Comparison of ENCODE assay signal across 36 cellular contexts in genomic region chr19:54128441-54128725, GRCh38. TPM values are rescaled to one million over a fixed set of nuclear protein-coding genes. Genes with fewer than 3 reads are reported as not detected.
DNase-seq lines count a peak whose midpoint lies in the region; ATAC-seq, FAIRE-seq and TF ChIP-seq lines count a peak whose summit lies in the region.
"Had no signal": no experiment of that assay in that cellular context is flagged by ENCODE, and none has a peak within 500 bp of the region (broad histone marks: within the 10 kb centered on the region; RNA-seq: fewer than 3 reads in every experiment).

No MANE protein-coding gene starts in this region.

- peak; percentile 14 for ATAC-seq in stimulated activated naive CD8-positive, alpha-beta T cell treated with anti-CD3 and anti-CD28 coated beads, Interleukin-15, amount 100 ng/mL, for 72 hours
- no peak for ATAC-seq in stimulated activated naive CD8-positive, alpha-beta T cell treated with anti-CD3 and anti-CD28 coated beads, Interleukin-15, Interleukin-2, amounts not matched to agents 100 U/mL and 50 U/mL, for 24 hours
- ATAC-seq in upper lobe of right lung = no peak
- ATAC-seq: A549; CD8-positive, alpha-beta T cell had no signal

- no peak overlapping the region for H3K4me3 ChIP-seq in kidney (ENCODE audit: low read length in 2 of 2)
- H3K4me3 ChIP-seq in upper lobe of right lung = no peak overlapping the region
- H3K4me3 ChIP-seq: A549; BLaER1; BLaER1 treated with 17β-estradiol and CSF1 and Interleukin-3, amounts not matched to agents 10 nM and 100 nM had no signal

- no peak overlapping the region for H3K9ac ChIP-seq in kidney (ENCODE audit: low read length in 2 of 2)
- H3K9ac ChIP-seq: BLaER1; BLaER1 treated with 17β-estradiol and CSF1 and Interleukin-3, amounts not matched to agents 10 nM and 100 nM had no signal

- FAIRE-seq in kidney (lab: Jason Lieb, UNC) = no peak
- FAIRE-seq: A204.1, A549, D721Med had no signal

- H3K27me3 ChIP-seq in upper lobe of right lung = no peaks in the 10 kb centered on the region
- H3K27me3 ChIP-seq: BE2C; BLaER1; BLaER1 treated with 17β-estradiol and CSF1 and Interleukin-3, amounts not matched to agents 10 nM and 100 nM had no signal

- H3K27ac Mint-ChIP-seq in stimulated activated naive CD8-positive, alpha-beta T cell treated with anti-CD3 and anti-CD28 coated beads, Interleukin-15, amount 100 ng/mL, for 72 hours = no peak overlapping the region
- H3K27ac Mint-ChIP-seq: B cell; CD14-positive monocyte; CD4-positive, alpha-beta memory T cell; CD4-positive, alpha-beta T cell; CD8-positive, alpha-beta T cell had no signal

- TF ChIP-seq CTCF in kidney (IDR thresholded peaks at IDR 0.05; ENCODE audit: borderline replicate concordance, extremely low read depth, insufficient read depth) (no peak), upper lobe of right lung (IDR thresholded peaks at IDR 0.05) (no peak)

- H3K27me3 Mint-ChIP-seq in stimulated activated naive CD8-positive, alpha-beta T cell treated with anti-CD3 and anti-CD28 coated beads, Interleukin-15, amount 100 ng/mL, for 72 hours = no peaks in the 10 kb centered on the region
- H3K27me3 Mint-ChIP-seq: B cell; CD4-positive, alpha-beta memory T cell; CD4-positive, alpha-beta T cell; CD4-positive, CD25-positive, alpha-beta regulatory T cell; CD8-positive, alpha-beta memory T cell had no signal

- H3K4me1 ChIP-seq in kidney (ENCODE audit: control insufficient read depth in 1 of 2, insufficient read depth in 1 of 2, low read depth in 1 of 2, low read length in 2 of 2) (no peaks in the 10 kb centered on the region), upper lobe of right lung (no peaks in the 10 kb centered on the region)
- H3K4me1 ChIP-seq: A549; BE2C; BLaER1 treated with 17β-estradiol and CSF1 and Interleukin-3, amounts not matched to agents 10 nM and 100 nM; Caco-2 had no signal

- H3K27ac ChIP-seq in kidney (ENCODE audit: low read depth in 2 of 2, low read length in 2 of 2) = no peak overlapping the region
- no peak overlapping the region for H3K27ac ChIP-seq in upper lobe of right lung
- H3K27ac ChIP-seq: 22Rv1; A549; BLaER1; BLaER1 treated with 17β-estradiol and CSF1 and Interleukin-3, amounts not matched to agents 10 nM and 100 nM; C4-2B had no signal

- H3K9me3 ChIP-seq in kidney (ENCODE audit: control insufficient read depth in 1 of 2, low read length in 2 of 2) (no peaks in the 10 kb centered on the region), upper lobe of right lung (no peaks in the 10 kb centered on the region)
- H3K9me3 ChIP-seq: A549; BE2C; BLaER1; BLaER1 treated with 17β-estradiol and CSF1 and Interleukin-3, amounts not matched to agents 10 nM and 100 nM; Caco-2 had no signal

- H3K36me3 ChIP-seq in kidney (ENCODE audit: control insufficient read depth in 1 of 2, insufficient read depth in 2 of 2, low read length in 2 of 2) (peaks cover 30 to 37% of the 10 kb centered on the region in 2 donors), upper lobe of right lung (peaks cover 80% of the 10 kb centered on the region)

- intact Hi-C loops in kidney (cut with DNase I) = no loop called here
- intact Hi-C loops in upper lobe of right lung (cut with DNase I) = no loop called here

- DNase-seq in stimulated activated naive CD8-positive, alpha-beta T cell treated with anti-CD3 and anti-CD28 coated beads, Interleukin-15, amount 100 ng/mL, for 72 hours = no peak
- no peak for DNase-seq in stimulated activated naive CD8-positive, alpha-beta T cell treated with anti-CD3 and anti-CD28 coated beads, Interleukin-15, Interleukin-2, amounts not matched to agents 100 U/mL and 50 U/mL, for 24 hours
- peak; percentile 60 for DNase-seq in kidney
- peak; percentile 53 for DNase-seq in upper lobe of right lung
- DNase-seq in NCI-H1417 (lab: John Stamatoyannopoulos, UW) = no peak
- DNase-seq in T1000 (lab: John Stamatoyannopoulos, UW) = no peak
- DNase-seq: 8988T; ACHN; AML-193; BE2C; C1 segment of cervical spinal cord; Caco-2; Calu3; CD4-positive, alpha-beta memory T cell; CD4-positive, alpha-beta T cell; CD4-positive, CD25-positive, alpha-beta regulatory T cell; CD8-positive, alpha-beta memory T cell; CD8-positive, alpha-beta T cell; COR-L47; DMS 273 treated with DMSO at 0.1 percent for 48 hours; DMS153; DMS53; DMS79; DMS79 treated with DMSO at 0.1 percent for 48 hours; DND-41; EL had no signal

- H3K4me3 Mint-ChIP-seq in stimulated activated naive CD8-positive, alpha-beta T cell treated with anti-CD3 and anti-CD28 coated beads, Interleukin-15, amount 100 ng/mL, for 72 hours = no peak overlapping the region
- H3K4me3 Mint-ChIP-seq: B cell; CD14-positive monocyte; CD4-positive, alpha-beta memory T cell; CD4-positive, alpha-beta T cell; CD4-positive, CD25-positive, alpha-beta regulatory T cell; CD8-positive, alpha-beta memory T cell; CD8-positive, alpha-beta T cell had no signal

- H3K4me1 Mint-ChIP-seq in stimulated activated naive CD8-positive, alpha-beta T cell treated with anti-CD3 and anti-CD28 coated beads, Interleukin-15, amount 100 ng/mL, for 72 hours = no peaks in the 10 kb centered on the region
- H3K4me1 Mint-ChIP-seq: B cell; CD14-positive monocyte; CD4-positive, alpha-beta memory T cell; CD4-positive, CD25-positive, alpha-beta regulatory T cell; CD8-positive, alpha-beta memory T cell had no signal

- no peaks in the 10 kb centered on the region for H3K9me3 Mint-ChIP-seq in stimulated activated naive CD8-positive, alpha-beta T cell treated with anti-CD3 and anti-CD28 coated beads, Interleukin-15, amount 100 ng/mL, for 72 hours
- H3K9me3 Mint-ChIP-seq: CD14-positive monocyte; CD4-positive, alpha-beta T cell; CD4-positive, CD25-positive, alpha-beta regulatory T cell; CD8-positive, alpha-beta memory T cell; CD8-positive, alpha-beta T cell had no signal

RNA-seq across cellular contexts. Expression of gene CNOT3, which starts 9.2 kb away (rescaled TPM):
- total RNA-seq in kidney (38.1 TPM), upper lobe of right lung (39.4 TPM)
- polyA plus RNA-seq in kidney (ENCODE audit: insufficient read depth, low read depth, low replicate concordance) = 30.8 TPM

RNA-seq across cellular contexts. Expression of gene PRPF31, which starts 12.8 kb away (rescaled TPM):
- total RNA-seq in kidney (57.2 TPM), upper lobe of right lung (44.9 TPM)
- polyA plus RNA-seq in kidney (ENCODE audit: insufficient read depth, low read depth, low replicate concordance) = 55.9 TPM

RNA-seq across cellular contexts. Expression of gene TFPT, which starts 12.9 kb away (rescaled TPM):
- 19.2 TPM for total RNA-seq in kidney
- 31.6 TPM for polyA plus RNA-seq in kidney (ENCODE audit: insufficient read depth, low read depth, low replicate concordance)
- 19.5 TPM for total RNA-seq in upper lobe of right lung

RNA-seq across cellular contexts. Expression of gene NDUFA3, which starts 25.7 kb away (rescaled TPM):
- total RNA-seq in kidney (132 TPM), upper lobe of right lung (115 TPM)
- 1,006 TPM for polyA plus RNA-seq in kidney (ENCODE audit: insufficient read depth, low read depth, low replicate concordance)

RNA-seq across cellular contexts. Expression of gene OSCAR, which starts 27.8 kb away (rescaled TPM):
- total RNA-seq in kidney = 5.1 TPM
- polyA plus RNA-seq in kidney (ENCODE audit: insufficient read depth, low read depth, low replicate concordance) = 0.77 TPM
- total RNA-seq in upper lobe of right lung = 59.5 TPM
- total RNA-seq: A172; B cell; Caco-2; CD4-positive, CD25-positive, alpha-beta regulatory T cell had no signal

Comparison
In these comparisons a context has a peak if more than half of its experiments do, and no peak if none do; other contexts are left out.
1. DNase-seq: peak in kidney (single experiment) and upper lobe of right lung (single experiment); none in stimulated activated naive CD8-positive, alpha-beta T cell treated with anti-CD3 and anti-CD28 coated beads, Interleukin-15, amount 100 ng/mL, for 72 hours (0 of 2), stimulated activated naive CD8-positive, alpha-beta T cell treated with anti-CD3 and anti-CD28 coated beads, Interleukin-15, Interleukin-2, amounts not matched to agents 100 U/mL and 50 U/mL, for 24 hours (single experiment), NCI-H1417 (0 of 3) and T1000 (single experiment).